1 cellular context compared by ENCODE assay signal in genomic region chr19:42176990-42177685, GRCh38.
TF ChIP-seq lines count a peak whose summit lies in the region.

No MANE protein-coding gene starts in this region.

TF ChIP-seq in K562, 482 proteins besides CTCF, POLR2A, EP300 and RAD21 (continued from another document and continues in another):
- TF ChIP-seq ETS1 (conservative IDR thresholded peaks at IDR 0.05; ENCODE audit: control insufficient read depth, low read depth, low read length) = no peak
- TF ChIP-seq ZNF561 (CRISPR knock-in tag; conservative IDR thresholded peaks at IDR 0.05) = no peak
- TF ChIP-seq UBTF (IDR thresholded peaks at IDR 0.05; ENCODE audit: borderline replicate concordance in 1 of 2, low read depth in 2 of 2, low read length in 2 of 2) = peak; percentile 62 to 92; a peak in 2 of 4 replicates
- no peak for TF ChIP-seq GATAD2B (IDR thresholded peaks at IDR 0.05; ENCODE audit: borderline replicate concordance)
- no peak for TF ChIP-seq ELK1 (CRISPR knock-in tag; IDR thresholded peaks at IDR 0.05)
- TF ChIP-seq OTX1 (CRISPR knock-in tag; IDR thresholded peaks at IDR 0.05) = peak; percentile 61; the same call in 1 of the 2 replicates
- TF ChIP-seq CREBBP (IDR thresholded peaks at IDR 0.05; ENCODE audit: low read depth, low read length) = no peak
- TF ChIP-seq MBD1 (CRISPR knock-in tag; IDR thresholded peaks at IDR 0.05) = no peak
- no peak for TF ChIP-seq ATF6 (CRISPR knock-in tag; IDR thresholded peaks at IDR 0.05)
- peak; percentile 57; the same call in 1 of the 2 replicates for TF ChIP-seq ZNF282 (CRISPR knock-in tag; IDR thresholded peaks at IDR 0.05)
- no peak for TF ChIP-seq ZNF511 (CRISPR knock-in tag; IDR thresholded peaks at IDR 0.05)
- no peak for TF ChIP-seq CC2D1A (IDR thresholded peaks at IDR 0.05)
- TF ChIP-seq RBM22 (IDR thresholded peaks at IDR 0.05; ENCODE audit: low read depth, low read length, poor library complexity, severe bottlenecking) = peak; percentile 34
- no peak for TF ChIP-seq SMARCE1 (IDR thresholded peaks at IDR 0.05)
- no peak for TF ChIP-seq RUNX1 (IDR thresholded peaks at IDR 0.05; ENCODE audit: low read depth)
- TF ChIP-seq E4F1 (CRISPR knock-in tag; IDR thresholded peaks at IDR 0.05; ENCODE audit: borderline replicate concordance) = no peak
- TF ChIP-seq ZC3H8 (IDR thresholded peaks at IDR 0.05) = no peak
- TF ChIP-seq ZNF398 (CRISPR knock-in tag; IDR thresholded peaks at IDR 0.05) = no peak
- TF ChIP-seq PYGO2 (tag; IDR thresholded peaks at IDR 0.05) = no peak
- TF ChIP-seq TFAM (CRISPR knock-in tag; conservative IDR thresholded peaks at IDR 0.05) = no peak
- no peak for TF ChIP-seq HINFP (tag; conservative IDR thresholded peaks at IDR 0.05; ENCODE audit: low read depth)
- no peak for TF ChIP-seq ZEB2 (IDR thresholded peaks at IDR 0.05)
- no peak for TF ChIP-seq MLLT1 (IDR thresholded peaks at IDR 0.05)
- no peak for TF ChIP-seq SMAD2 (IDR thresholded peaks at IDR 0.05; ENCODE audit: low read depth, low read length)
- no peak for TF ChIP-seq KHSRP (IDR thresholded peaks at IDR 0.05)
- TF ChIP-seq XRCC4 (IDR thresholded peaks at IDR 0.05; ENCODE audit: extremely low read depth, insufficient read depth, insufficient read length) = no peak
- TF ChIP-seq ZNF277 (CRISPR knock-in tag; IDR thresholded peaks at IDR 0.05; ENCODE audit: borderline replicate concordance) = no peak
- TF ChIP-seq TCF3 (CRISPR knock-in tag; IDR thresholded peaks at IDR 0.05) = no peak
- no peak for TF ChIP-seq ZNF175 (CRISPR knock-in tag; IDR thresholded peaks at IDR 0.05; ENCODE audit: low read depth)
- TF ChIP-seq ZNF644 (tag; IDR thresholded peaks at IDR 0.05; ENCODE audit: low read depth) = no peak
- TF ChIP-seq ZNF217 (CRISPR knock-in tag; IDR thresholded peaks at IDR 0.05) = no peak
- TF ChIP-seq ZNF324 (CRISPR knock-in tag; IDR thresholded peaks at IDR 0.05) = no peak
- TF ChIP-seq SRSF3 (IDR thresholded peaks at IDR 0.05; ENCODE audit: insufficient read depth, low read length) = no peak
- TF ChIP-seq ZNF311 (CRISPR knock-in tag; IDR thresholded peaks at IDR 0.05) = no peak
- no peak for TF ChIP-seq ZNF507 (tag; conservative IDR thresholded peaks at IDR 0.05)
- TF ChIP-seq ZNF436 (CRISPR knock-in tag; IDR thresholded peaks at IDR 0.05) = no peak
- TF ChIP-seq TCF15 (CRISPR knock-in tag; IDR thresholded peaks at IDR 0.05) = no peak
- peak; percentile 2 for TF ChIP-seq CTCFL (IDR thresholded peaks at IDR 0.05; ENCODE audit: borderline replicate concordance, insufficient read depth, low read depth, low read length, poor library complexity, severe bottlenecking)
- no peak for TF ChIP-seq RBM15 (IDR thresholded peaks at IDR 0.05; ENCODE audit: insufficient read depth, low read length)
- TF ChIP-seq NR2C2 (CRISPR knock-in tag; IDR thresholded peaks at IDR 0.05) = no peak
- no peak for TF ChIP-seq NR2C2 (tag; IDR thresholded peaks at IDR 0.05)
- no peak for TF ChIP-seq FOXA1 (IDR thresholded peaks at IDR 0.05; ENCODE audit: borderline replicate concordance)
